9 cellular contexts compared by ENCODE assay signal in the genomic region with DNA sequence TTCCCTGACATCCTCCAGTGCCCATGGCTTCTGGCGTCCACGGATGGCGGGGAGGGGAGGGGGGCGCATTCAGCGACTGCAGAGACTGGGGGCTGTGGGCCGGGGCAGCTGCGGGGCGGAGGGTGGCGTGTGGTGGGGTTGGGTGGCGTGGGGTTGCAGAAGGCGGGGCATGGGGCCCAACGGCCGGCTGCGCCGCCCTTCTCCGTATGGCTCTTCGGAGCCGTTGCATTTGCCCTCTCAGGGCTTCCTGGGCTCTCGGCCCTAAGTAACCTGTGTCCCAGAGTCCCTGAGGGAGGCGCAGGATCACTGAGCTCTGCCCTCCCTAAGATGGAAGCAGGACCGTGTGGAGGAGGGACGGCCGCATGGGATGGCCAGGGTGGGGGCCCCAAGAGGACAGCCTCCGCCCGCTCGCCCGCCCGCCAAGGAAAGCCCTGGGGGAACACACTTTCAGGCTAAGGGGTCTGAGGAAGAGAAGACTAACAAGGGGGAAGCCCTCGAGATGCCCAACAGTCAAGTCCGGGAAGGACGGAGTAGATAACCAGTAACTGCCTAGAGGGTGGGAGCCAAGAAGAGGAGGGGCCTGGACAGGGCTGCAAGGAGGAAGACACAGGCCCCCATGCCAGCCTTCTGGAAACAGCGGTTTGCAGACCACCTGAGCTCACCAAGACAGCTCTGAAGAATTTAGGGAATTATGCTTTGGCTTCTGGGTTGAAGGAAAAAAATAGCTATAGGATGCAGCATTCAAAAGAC. TPM values are rescaled to one million over a fixed set of nuclear protein-coding genes. Genes with fewer than 3 reads are reported as not detected.
A peak's percentile ranks its signal among the peaks of the same experiment; 100 is the strongest.
DNase-seq lines count a peak whose midpoint lies in the region; ATAC-seq, FAIRE-seq and TF ChIP-seq lines count a peak whose summit lies in the region.
"Had no signal": no experiment of that assay in that cellular context is flagged by ENCODE, and none has a peak within 500 bp of the region (broad histone marks: within the 10 kb centered on the region; RNA-seq: fewer than 3 reads in every experiment).

No MANE protein-coding gene starts in this region.

- peak; percentile 46 to 58 for DNase-seq in NOMO-1 (lab: John Stamatoyannopoulos, UW; ENCODE audit: unreplicated experiment in 2 of 2)
- DNase-seq in ecto neural progenitor cell (ENCODE audit: low spot score): peak; percentile 55
- DNase-seq in mucosa of descending colon: peak; percentile 83 to 85 (median 84)
- DNase-seq in D721Med (ENCODE audit: insufficient read length, low spot score): no peak
- DNase-seq in HuH-7.5 (ENCODE audit: low spot score): no peak

- TF ChIP-seq CTCF in mucosa of descending colon (IDR thresholded peaks at IDR 0.05) (no peak), D721Med (IDR thresholded peaks at IDR 0.05; ENCODE audit: insufficient read depth, missing control alignments) (no peak)

- FAIRE-seq in G401.6 (lab: Jason Lieb, UNC) (peak; percentile 6), D721Med (lab: Jason Lieb, UNC) (no peak)

- H3K4me3 ChIP-seq in mucosa of descending colon: peak overlapping the region; percentile 67

- H3K4me1 ChIP-seq in mucosa of descending colon (ENCODE audit: low read depth): peaks cover 44% of the 10 kb centered on the region

- ATAC-seq in mucosa of descending colon (peak; percentile 74), HG03039 (IDR thresholded peaks at IDR 0.05; ENCODE audit: unreplicated experiment) (no peak), GM19455 (IDR thresholded peaks at IDR 0.05; ENCODE audit: unreplicated experiment) (no peak)

- no peaks in the 10 kb centered on the region for H3K9me3 ChIP-seq in mucosa of descending colon

- intact Hi-C loops in mucosa of descending colon (cut with DNase I, micrococcal nuclease): loop anchor here in 1 of 2 donors (5.0 kb wide), 1 partner anchor 41 kb away; a partner anchor contains a TSS

- no peaks in the 10 kb centered on the region for H3K36me3 ChIP-seq in mucosa of descending colon (ENCODE audit: low read depth)

RNA-seq across cellular contexts. Expression of a gene that starts 9.2 kb away (rescaled TPM):
- total RNA-seq in mucosa of descending colon: 100 to 1,000 TPM in 2 of 3 donors, 10 to 100 TPM in 1; 73.1 to 239 (median 181) TPM
- total RNA-seq: T-helper 1 cell treated with Interleukin-12 subunit alpha and Interleukin-12 subunit beta and Interleukin-4 antibody, amounts not matched to agents 30 ng/mL and 1 ng/mL, for 36 hours had no signal

RNA-seq across cellular contexts. Expression of a gene that starts 24.2 kb away (rescaled TPM):
- total RNA-seq in mucosa of descending colon: 10 to 100 TPM; 42.9 to 71.3 (median 43.6) TPM

RNA-seq across cellular contexts. Expression of a gene that starts 40.7 kb away (rescaled TPM):
- total RNA-seq in mucosa of descending colon: 10 to 100 TPM; 48.7 to 63.4 (median 55.3) TPM

RNA-seq across cellular contexts. Expression of a gene that starts 44.1 kb away (rescaled TPM):
- total RNA-seq in mucosa of descending colon: 10 to 100 TPM; 16.8 to 27.8 (median 19.8) TPM

RNA-seq across cellular contexts. Expression of a gene that starts 57.1 kb away (rescaled TPM):
- total RNA-seq in mucosa of descending colon: 1 to 10 TPM; 1.4 to 1.6 (median 1.4) TPM

Comparison
In these comparisons a context has a peak if more than half of its experiments do, and no peak if none do; other contexts are left out.
1. DNase-seq: peak in NOMO-1 (2 of 2), ecto neural progenitor cell (single experiment) and mucosa of descending colon (3 of 3); none in D721Med (single experiment) and HuH-7.5 (single experiment).